Comparison of ENCODE assay signal across 12 cellular contexts in genomic region chr17:75881678-75882454, GRCh38.
"Had no signal": no experiment of that assay in that cellular context is flagged by ENCODE, and none has a peak within 500 bp of the region (broad histone marks: within the 10 kb centered on the region; RNA-seq: fewer than 3 reads in every experiment).

No MANE protein-coding gene starts in this region.

- H3K4me3 Mint-ChIP-seq: activated T-cell treated with anti-CD3 and anti-CD28 coated beads, Interleukin-2, amount 50 U/mL, for 4 hours; nephron; type B pancreatic cell had no signal

- ATAC-seq: activated T-cell treated with anti-CD3 and anti-CD28 coated beads, Interleukin-2, amount 50 U/mL, for 4 hours had no signal

- H3K36me3 ChIP-seq: left lung, ovary, suprapubic skin had no signal

- H3K27ac ChIP-seq: left lung, ovary, suprapubic skin had no signal

- H3K4me3 ChIP-seq: left lung, ovary, suprapubic skin had no signal

- H3K9me3 ChIP-seq: left lung, ovary, suprapubic skin had no signal

- DNase-seq: activated effector memory CD4-positive, alpha-beta T cell treated with anti-CD3 and anti-CD28 coated beads, Interleukin-2, amount 50 U/mL, for 16 hours; activated T-cell treated with anti-CD3 and anti-CD28 coated beads, Interleukin-2, amount 50 U/mL, for 4 hours; aorta; islet precursor cell; left lung; ovary; stimulated activated CD4-positive, alpha-beta T cell treated with anti-CD3 and anti-CD28 coated beads, Interleukin-12 subunit alpha, Interleukin-12 subunit beta, amount 100 ng/mL, for 4 hours; stimulated activated naive CD4-positive, alpha-beta T cell treated with Interleukin-2 at 50 U/mL for 16 hours; T1000 had no signal

- H3K36me3 Mint-ChIP-seq: type B pancreatic cell had no signal

- H3K9me3 Mint-ChIP-seq: activated T-cell treated with anti-CD3 and anti-CD28 coated beads, Interleukin-2, amount 50 U/mL, for 4 hours; nephron; type B pancreatic cell had no signal

- H3K27ac Mint-ChIP-seq: type B pancreatic cell had no signal

- H3K27me3 ChIP-seq: ovary, suprapubic skin had no signal
